Comparison of ENCODE assay signal across 8 cellular contexts in genomic region chr2:202588647-202589581, GRCh38. TPM values are rescaled to one million over a fixed set of nuclear protein-coding genes. Genes with fewer than 3 reads are reported as not detected.
DNase-seq lines count a peak whose midpoint lies in the region; ATAC-seq and TF ChIP-seq lines count a peak whose summit lies in the region.

No MANE protein-coding gene starts in this region.

- no peaks in the 10 kb centered on the region for H3K36me3 Mint-ChIP-seq in Caco-2 (ENCODE audit: insufficient read depth, unreplicated experiment)
- H3K36me3 Mint-ChIP-seq in activated T-helper 1 cell treated with anti-CD3 and anti-CD28 coated beads, Interleukin-12 subunit alpha, Interleukin-12 subunit beta, Interleukin-2, Interleukin-4 antibody, amounts not matched to agents 30 ng/mL and 10 ng/mL and 1 ng/mL, durations not matched to agents 14 hours and 24 hours and 36 hours (ENCODE audit: low read depth), result no peaks in the 10 kb centered on the region
- no peaks in the 10 kb centered on the region for H3K36me3 Mint-ChIP-seq in neural crest cell (ENCODE audit: low read depth)

- TF ChIP-seq CTCF in Caco-2 (IDR thresholded peaks at IDR 0.05; ENCODE audit: insufficient read depth in 1 of 2, low read depth in 1 of 2, low read length in 1 of 2, severe bottlenecking in 1 of 2, unreplicated experiment in 1 of 2), result peak; percentile 85 to 86
- TF ChIP-seq CTCF in Peyer's patch (IDR thresholded peaks at IDR 0.05), result peak; percentile 85 to 95 (median 90)
- TF ChIP-seq CTCF in fibroblast of the aortic adventitia (IDR thresholded peaks at IDR 0.05; ENCODE audit: insufficient read depth, low read length), result peak; percentile 94
- peak; percentile 94 for TF ChIP-seq CTCF in neural crest cell (conservative IDR thresholded peaks at IDR 0.05)

- H3K9me3 Mint-ChIP-seq in Caco-2 (ENCODE audit: unreplicated experiment), result no peaks in the 10 kb centered on the region
- no peaks in the 10 kb centered on the region for H3K9me3 Mint-ChIP-seq in activated T-helper 1 cell treated with anti-CD3 and anti-CD28 coated beads, Interleukin-12 subunit alpha, Interleukin-12 subunit beta, Interleukin-2, Interleukin-4 antibody, amounts not matched to agents 30 ng/mL and 10 ng/mL and 1 ng/mL, durations not matched to agents 14 hours and 24 hours and 36 hours
- no peaks in the 10 kb centered on the region for H3K9me3 Mint-ChIP-seq in neural crest cell
- H3K9me3 Mint-ChIP-seq in stimulated activated naive CD8-positive, alpha-beta T cell treated with anti-CD3 and anti-CD28 coated beads, Interleukin-15, amount 100 ng/mL, for 72 hours, result no peaks in the 10 kb centered on the region

- H3K36me3 ChIP-seq in Caco-2 (ENCODE audit: control insufficient read depth, insufficient read depth, low read length) (no peaks in the 10 kb centered on the region), Peyer's patch (no peaks in the 10 kb centered on the region)

- intact Hi-C loops in Caco-2 (cut with micrococcal nuclease; ENCODE audit: unreplicated experiment), result loop anchor here (1.0 to 10.0 kb wide), 4 partner anchors 45 to 1320 kb away; partner anchors contain the start of gene FAM117B
- intact Hi-C loops in activated T-helper 1 cell treated with anti-CD3 and anti-CD28 coated beads, Interleukin-12 subunit alpha, Interleukin-12 subunit beta, Interleukin-2, Interleukin-4 antibody, amounts not matched to agents 30 ng/mL and 10 ng/mL and 1 ng/mL, durations not matched to agents 14 hours and 24 hours and 36 hours (cut with micrococcal nuclease), result loop anchor here (1.0 to 5.0 kb wide), 7 partner anchors 45 to 1226 kb away; partner anchors contain the start of gene FAM117B

- H3K4me1 ChIP-seq in Caco-2 (peaks cover 11% of the 10 kb centered on the region), Peyer's patch (peaks cover 0 to 9% (median 2%) of the 10 kb centered on the region in 4 donors)

- H3K9me3 ChIP-seq in Caco-2 (no peaks in the 10 kb centered on the region; the same call in 1 of the 2 replicates), Peyer's patch (no peaks in the 10 kb centered on the region)

- POLR2A ChIA-PET in Caco-2 (lab: Charles Lee), result interaction anchor here (0.6 to 1.2 kb wide), 3 partner anchors 39 to 1321 kb away, joined by 3 to 5 read pairs (median 3); no protein-coding TSS in a partner anchor

- H3K27me3 ChIP-seq in Caco-2 (replicated peaks; ENCODE audit: control insufficient read depth, insufficient read depth, low read length), result no peaks in the 10 kb centered on the region
- no peaks in the 10 kb centered on the region for H3K27me3 ChIP-seq in Peyer's patch

- DNase-seq in Caco-2 (peak; percentile 81 to 86), LHCN-M2 (ENCODE audit: low read depth) (peak; percentile 63), Peyer's patch (peak; percentile 69 to 88 (median 71)), fibroblast of the aortic adventitia (ENCODE audit: low read depth) (peak; percentile 78), neural crest cell (ENCODE audit: low read depth, low spot score) (peak; percentile 55)
- DNase-seq in activated T-helper 1 cell treated with anti-CD3 and anti-CD28 coated beads, Interleukin-12 subunit alpha, Interleukin-12 subunit beta, Interleukin-2, Interleukin-4 antibody, amounts not matched to agents 30 ng/mL and 10 ng/mL and 1 ng/mL, durations not matched to agents 14 hours and 24 hours and 36 hours (ENCODE audit: low spot score), result peak; percentile 49
- peak; percentile 66 to 75 for DNase-seq in stimulated activated naive CD8-positive, alpha-beta T cell treated with anti-CD3 and anti-CD28 coated beads, Interleukin-15, amount 100 ng/mL, for 72 hours

- H3K4me3 Mint-ChIP-seq in Caco-2 (ENCODE audit: unreplicated experiment) (peak overlapping the region; percentile 40), neural crest cell (peak overlapping the region; percentile 24)
- no peak overlapping the region for H3K4me3 Mint-ChIP-seq in activated T-helper 1 cell treated with anti-CD3 and anti-CD28 coated beads, Interleukin-12 subunit alpha, Interleukin-12 subunit beta, Interleukin-2, Interleukin-4 antibody, amounts not matched to agents 30 ng/mL and 10 ng/mL and 1 ng/mL, durations not matched to agents 14 hours and 24 hours and 36 hours
- H3K4me3 Mint-ChIP-seq in stimulated activated naive CD8-positive, alpha-beta T cell treated with anti-CD3 and anti-CD28 coated beads, Interleukin-15, amount 100 ng/mL, for 72 hours, result peak overlapping the region; percentile 20 to 72

- H3K27ac Mint-ChIP-seq in Caco-2 (ENCODE audit: unreplicated experiment) (no peak overlapping the region), neural crest cell (ENCODE audit: unreplicated experiment) (peak overlapping the region; percentile 60)
- no peak overlapping the region for H3K27ac Mint-ChIP-seq in activated T-helper 1 cell treated with anti-CD3 and anti-CD28 coated beads, Interleukin-12 subunit alpha, Interleukin-12 subunit beta, Interleukin-2, Interleukin-4 antibody, amounts not matched to agents 30 ng/mL and 10 ng/mL and 1 ng/mL, durations not matched to agents 14 hours and 24 hours and 36 hours
- peak overlapping the region; percentile 58 to 85 for H3K27ac Mint-ChIP-seq in stimulated activated naive CD8-positive, alpha-beta T cell treated with anti-CD3 and anti-CD28 coated beads, Interleukin-15, amount 100 ng/mL, for 72 hours

- peaks cover 9% of the 10 kb centered on the region for H3K4me1 Mint-ChIP-seq in Caco-2 (ENCODE audit: low read depth, unreplicated experiment)
- peaks cover 7% of the 10 kb centered on the region for H3K4me1 Mint-ChIP-seq in activated T-helper 1 cell treated with anti-CD3 and anti-CD28 coated beads, Interleukin-12 subunit alpha, Interleukin-12 subunit beta, Interleukin-2, Interleukin-4 antibody, amounts not matched to agents 30 ng/mL and 10 ng/mL and 1 ng/mL, durations not matched to agents 14 hours and 24 hours and 36 hours (ENCODE audit: low read depth)
- H3K4me1 Mint-ChIP-seq in neural crest cell, result peaks cover 6% of the 10 kb centered on the region
- peaks cover 17% of the 10 kb centered on the region for H3K4me1 Mint-ChIP-seq in stimulated activated naive CD8-positive, alpha-beta T cell treated with anti-CD3 and anti-CD28 coated beads, Interleukin-15, amount 100 ng/mL, for 72 hours

- TF ChIP-seq POLR2A in Peyer's patch (IDR thresholded peaks at IDR 0.05), result no peak

- no peaks in the 10 kb centered on the region for H3K27me3 Mint-ChIP-seq in Caco-2 (ENCODE audit: insufficient read depth, unreplicated experiment)
- no peaks in the 10 kb centered on the region for H3K27me3 Mint-ChIP-seq in activated T-helper 1 cell treated with anti-CD3 and anti-CD28 coated beads, Interleukin-12 subunit alpha, Interleukin-12 subunit beta, Interleukin-2, Interleukin-4 antibody, amounts not matched to agents 30 ng/mL and 10 ng/mL and 1 ng/mL, durations not matched to agents 14 hours and 24 hours and 36 hours (ENCODE audit: insufficient read depth)
- no peaks in the 10 kb centered on the region for H3K27me3 Mint-ChIP-seq in neural crest cell (ENCODE audit: low read depth)
- H3K27me3 Mint-ChIP-seq in stimulated activated naive CD8-positive, alpha-beta T cell treated with anti-CD3 and anti-CD28 coated beads, Interleukin-15, amount 100 ng/mL, for 72 hours, result no peaks in the 10 kb centered on the region

- no peak overlapping the region for H3K27ac ChIP-seq in Peyer's patch

- peak; percentile 90 for ATAC-seq in GM21390 (IDR thresholded peaks at IDR 0.05; ENCODE audit: unreplicated experiment)
- peak; percentile 96 for ATAC-seq in stimulated activated naive CD8-positive, alpha-beta T cell treated with anti-CD3 and anti-CD28 coated beads, Interleukin-15, amount 100 ng/mL, for 72 hours

- CTCF ChIA-PET in Caco-2 (lab: Charles Lee), result interaction anchor here (0.5 to 1.9 kb wide), 6 partner anchors 13 to 481 kb away, joined by 3 to 21 read pairs (median 4); partner anchors contain the start of gene FAM117B

- no TSS peak for BruUV-seq in Caco-2 (replicated peaks; lab: Mats Ljungman, UMichigan)

- H3K4me3 ChIP-seq in Caco-2 (ENCODE audit: low read depth, low read length) (no peak overlapping the region), Peyer's patch (peak overlapping the region in 2 of 4 donors; percentile 4 to 8), fibroblast of the aortic adventitia (ENCODE audit: low read depth, low read length) (peak overlapping the region; percentile 19)

RNA-seq across cellular contexts. Expression of gene FAM117B, which starts 45.9 kb away (rescaled TPM):
- total RNA-seq in Caco-2 (2022) (9.6 and 9.8 TPM in 2 replicates), LHCN-M2 (2014; rRNA removed) (0.63 and 1.2 TPM in 2 replicates), Peyer's patch (10 to 100 TPM; 10.5 to 37.1 (median 21.0) TPM), fibroblast of the aortic adventitia (ENCODE audit: low replicate concordance) (4.7 and 5.5 TPM in 2 replicates), neural crest cell (22.8 and 24.6 TPM in 2 replicates)
- polyA plus RNA-seq in LHCN-M2 (2012), result 0.53 TPM
- 9.3 and 9.5 TPM in 2 replicates for total RNA-seq in activated T-helper 1 cell treated with anti-CD3 and anti-CD28 coated beads, Interleukin-12 subunit alpha, Interleukin-12 subunit beta, Interleukin-2, Interleukin-4 antibody, amounts not matched to agents 30 ng/mL and 10 ng/mL and 1 ng/mL, durations not matched to agents 14 hours and 24 hours and 36 hours

Comparison
In these comparisons a context has a peak if more than half of its experiments do, and no peak if none do; other contexts are left out.
1. H3K27ac Mint-ChIP-seq: peak in neural crest cell (single experiment) and stimulated activated naive CD8-positive, alpha-beta T cell treated with anti-CD3 and anti-CD28 coated beads, Interleukin-15, amount 100 ng/mL, for 72 hours (2 of 2); none in Caco-2 (single experiment) and activated T-helper 1 cell treated with anti-CD3 and anti-CD28 coated beads, Interleukin-12 subunit alpha, Interleukin-12 subunit beta, Interleukin-2, Interleukin-4 antibody, amounts not matched to agents 30 ng/mL and 10 ng/mL and 1 ng/mL, durations not matched to agents 14 hours and 24 hours and 36 hours (single experiment).
2. Peak in every context shown above with its lines, with median percentiles within 50 percentile points of each other: DNase-seq and CTCF ChIP-seq.